7 cellular contexts compared by ENCODE assay signal in the genomic region with DNA sequence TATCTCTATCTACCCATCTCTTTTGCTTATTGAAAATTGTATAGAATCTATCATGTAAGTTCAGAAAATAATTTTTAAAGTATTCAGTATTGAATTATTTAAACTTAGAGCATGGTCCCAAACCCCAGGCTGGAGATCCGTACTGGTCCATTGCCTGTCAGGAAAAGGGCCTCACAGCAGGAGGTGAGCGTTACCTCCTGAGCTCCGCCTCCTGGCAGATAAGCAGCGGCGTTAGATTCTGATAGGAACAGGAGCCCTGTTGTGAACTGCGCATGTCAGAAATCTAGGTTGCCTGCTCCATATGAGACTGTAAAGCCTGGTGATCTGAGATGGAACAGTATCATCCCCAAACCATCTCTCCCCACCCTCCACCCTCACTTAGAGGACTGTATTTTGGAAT.
"Had no signal": no experiment of that assay in that cellular context is flagged by ENCODE, and none has a peak within 500 bp of the region (broad histone marks: within the 10 kb centered on the region; RNA-seq: fewer than 3 reads in every experiment).

No MANE protein-coding gene starts in this region.

- H3K27me3 Mint-ChIP-seq: IgD-negative memory B cell had no signal

- H3K27ac ChIP-seq: GM23248, HL-60, KMS-11 had no signal

- DNase-seq: GM23248, H9, KBM-7 had no signal

- H3K27ac Mint-ChIP-seq: H9 had no signal

- H3K9ac ChIP-seq: GM23248, KMS-11 had no signal

- ATAC-seq: HepG2 had no signal

- H3K4me3 Mint-ChIP-seq: H9, IgD-negative memory B cell had no signal

- H3K36me3 Mint-ChIP-seq: IgD-negative memory B cell had no signal

- H3K4me2 ChIP-seq: KMS-11 had no signal

- H2AFZ ChIP-seq: GM23248 had no signal

- H3K4me3 ChIP-seq: GM23248 had no signal
